Comparison of ENCODE assay signal across 17 cellular contexts in genomic region chr1:53547321-53547720, GRCh38.
A peak's percentile ranks its signal among the peaks of the same experiment; 100 is the strongest.
DNase-seq lines count a peak whose midpoint lies in the region; ATAC-seq and TF ChIP-seq lines count a peak whose summit lies in the region.
"Had no signal": no experiment of that assay in that cellular context is flagged by ENCODE, and none has a peak within 500 bp of the region (broad histone marks: within the 10 kb centered on the region; RNA-seq: fewer than 3 reads in every experiment).

No MANE protein-coding gene starts in this region.

- H3K4me3 ChIP-seq in left ventricle myocardium inferior: no peak overlapping the region
- no peak overlapping the region for H3K4me3 ChIP-seq in tibial artery
- H3K4me3 ChIP-seq: PC-9 had no signal

- CTCF ChIA-PET in activated B cell treated with CpG ODN at 0.5 μM for 24 hours (lab: Charles Lee): no interaction called here

- H3K4me1 ChIP-seq in left ventricle myocardium inferior (no peaks in the 10 kb centered on the region), tibial artery (peaks cover 0 to 3% (median 0%) of the 10 kb centered on the region in 4 donors)

- H3K27ac ChIP-seq in left ventricle myocardium inferior (replicated peaks) (no peak overlapping the region), tibial artery (no peak overlapping the region)
- H3K27ac ChIP-seq: C4-2B, KMS-11, PC-9 had no signal

- no peaks in the 10 kb centered on the region for H3K9me3 Mint-ChIP-seq in activated B cell treated with CpG ODN at 0.5 μM for 24 hours

- no peaks in the 10 kb centered on the region for H3K36me3 Mint-ChIP-seq in activated B cell treated with CpG ODN at 0.5 μM for 24 hours (ENCODE audit: low read depth)

- peaks cover 4% of the 10 kb centered on the region for H3K27me3 Mint-ChIP-seq in activated B cell treated with CpG ODN at 0.5 μM for 24 hours

- POLR2A ChIA-PET in activated B cell treated with CpG ODN at 0.5 μM for 24 hours (lab: Charles Lee): no interaction called here

- TF ChIP-seq CTCF in left ventricle myocardium inferior (IDR thresholded peaks at IDR 0.05; ENCODE audit: borderline replicate concordance) (no peak), activated B cell treated with CpG ODN at 0.5 μM for 24 hours (IDR thresholded peaks at IDR 0.05) (no peak), tibial artery (IDR thresholded peaks at IDR 0.05) (no peak), GM10266 (IDR thresholded peaks at IDR 0.05; ENCODE audit: control insufficient read depth, insufficient read depth, low read depth, missing control alignments) (no peak)

- no peak overlapping the region for H3K4me3 Mint-ChIP-seq in activated B cell treated with CpG ODN at 0.5 μM for 24 hours

- H3K4me1 Mint-ChIP-seq in activated B cell treated with CpG ODN at 0.5 μM for 24 hours: no peaks in the 10 kb centered on the region

- H3K36me3 ChIP-seq in left ventricle myocardium inferior: no peaks in the 10 kb centered on the region
- no peaks in the 10 kb centered on the region for H3K36me3 ChIP-seq in tibial artery

- no peaks in the 10 kb centered on the region for H3K9me3 ChIP-seq in left ventricle myocardium inferior (replicated peaks)
- no peaks in the 10 kb centered on the region for H3K9me3 ChIP-seq in tibial artery

- H3K27me3 ChIP-seq in left ventricle myocardium inferior (ENCODE audit: low read depth) (peaks cover 75% of the 10 kb centered on the region), tibial artery (peaks cover 0 to 34% of the 10 kb centered on the region in 2 donors)

- no peak overlapping the region for H3K27ac Mint-ChIP-seq in activated B cell treated with CpG ODN at 0.5 μM for 24 hours

- ATAC-seq in Right ventricle myocardium inferior: no peak
- ATAC-seq in activated B cell treated with CpG ODN at 0.5 μM for 24 hours (ENCODE audit: low read depth): no peak

- DNase-seq in Right ventricle myocardium inferior (ENCODE audit: missing footprints) (peak; percentile 32), left ventricle myocardium inferior (no peak), activated B cell treated with CpG ODN at 0.5 μM for 24 hours (peak; percentile 2), mesenteric fat pad (ENCODE audit: low spot score) (peak; percentile 85), tibial artery (peak; percentile 11 to 46), GM10266 (ENCODE audit: extremely low spot score) (no peak), CD1c-positive myeloid dendritic cell (ENCODE audit: extremely low spot score) (no peak), DMS79 (lab: John Stamatoyannopoulos, UW) (no peak)
- DNase-seq: H7, NCI-H1048, NCI-H1436 treated with DMSO at 0.1 percent for 48 hours, NCI-H2081, NCI-H510A, NCI-H774, PC-9 had no signal

- intact Hi-C loops in Right ventricle myocardium inferior (cut with DNase I): no loop called here
- intact Hi-C loops in left ventricle myocardium inferior (cut with micrococcal nuclease): no loop called here
- intact Hi-C loops in activated B cell treated with CpG ODN at 0.5 μM for 24 hours (cut with micrococcal nuclease): no loop called here
- intact Hi-C loops in tibial artery (cut with DNase I; ENCODE audit: low total_unique reads): no loop called here

Comparison
In these comparisons a context has a peak if more than half of its experiments do, and no peak if none do; other contexts are left out.
1. DNase-seq: peak in Right ventricle myocardium inferior (single experiment), activated B cell treated with CpG ODN at 0.5 μM for 24 hours (single experiment), mesenteric fat pad (single experiment) and tibial artery (2 of 2); none in left ventricle myocardium inferior (single experiment), GM10266 (single experiment), CD1c-positive myeloid dendritic cell (single experiment) and DMS79 (single experiment).